16 cellular contexts compared by ENCODE assay signal in the genomic region with DNA sequence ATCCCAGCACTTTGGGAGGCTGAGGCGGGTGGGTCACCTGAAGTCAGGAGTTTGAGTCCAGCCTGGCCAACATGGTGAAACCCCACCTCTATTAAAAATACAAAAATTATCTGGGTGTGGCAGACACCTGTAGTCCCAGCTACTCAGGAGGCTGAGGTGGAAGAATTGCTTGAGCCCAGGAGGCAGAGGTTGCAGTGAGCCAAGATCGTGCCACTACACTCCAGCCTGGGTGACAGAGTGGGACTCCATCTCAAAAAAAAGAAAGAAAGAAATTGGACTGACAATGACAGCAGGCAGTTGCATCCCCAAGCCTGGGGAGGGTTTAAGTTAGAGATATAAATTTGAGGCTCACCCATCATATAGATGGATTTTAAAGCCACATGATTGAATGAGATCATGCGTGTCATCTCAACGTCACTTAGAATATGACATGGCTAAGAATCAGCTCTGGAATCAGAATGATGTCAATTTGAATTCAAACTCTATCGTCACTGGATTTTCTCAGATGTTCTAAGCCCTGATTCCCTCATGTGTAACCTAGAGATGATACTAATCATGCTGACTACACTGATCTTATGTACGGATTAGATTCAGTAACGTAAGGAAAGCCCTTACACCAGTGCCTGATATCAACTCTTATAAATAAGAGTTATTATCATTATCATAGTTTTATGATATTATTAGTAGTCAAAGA.
DNase-seq lines count a peak whose midpoint lies in the region; ATAC-seq lines count a peak whose summit lies in the region.
"Had no signal": no experiment of that assay in that cellular context is flagged by ENCODE, and none has a peak within 500 bp of the region (broad histone marks: within the 10 kb centered on the region; RNA-seq: fewer than 3 reads in every experiment).

No MANE protein-coding gene starts in this region.

- H3K36me3 ChIP-seq in SK-N-MC (ENCODE audit: insufficient read depth, low read length), result no peaks in the 10 kb centered on the region
- H3K36me3 ChIP-seq: HAP-1, ovary, sigmoid colon, uterus had no signal

- H3K9me3 ChIP-seq in SK-N-MC (ENCODE audit: low read depth, low read length), result no peaks in the 10 kb centered on the region
- H3K9me3 ChIP-seq: HAP-1, ovary, uterus had no signal

- no peak overlapping the region for H3K9ac ChIP-seq in SK-N-MC (ENCODE audit: insufficient read length)

- no peak overlapping the region for H3K4me3 Mint-ChIP-seq in stimulated activated naive CD8-positive, alpha-beta T cell treated with anti-CD3 and anti-CD28 coated beads, Interleukin-15, Interleukin-2, amounts not matched to agents 100 ng/mL and 50 ng/mL, for 24 hours
- no peak overlapping the region for H3K4me3 Mint-ChIP-seq in memory B cell
- no peak overlapping the region for H3K4me3 Mint-ChIP-seq in T-helper 2 cell treated with Interferon-gamma antibody and Interleukin-4, amounts not matched to agents 5 μg/mL and 100 μg/mL, for 36 hours
- H3K4me3 Mint-ChIP-seq: activated naive CD8-positive, alpha-beta T cell had no signal

- H3K27me3 Mint-ChIP-seq in stimulated activated naive CD8-positive, alpha-beta T cell treated with anti-CD3 and anti-CD28 coated beads, Interleukin-15, Interleukin-2, amounts not matched to agents 100 ng/mL and 50 ng/mL, for 24 hours, result no peaks in the 10 kb centered on the region
- H3K27me3 Mint-ChIP-seq in memory B cell, result no peaks in the 10 kb centered on the region
- no peaks in the 10 kb centered on the region for H3K27me3 Mint-ChIP-seq in T-helper 2 cell treated with Interferon-gamma antibody and Interleukin-4, amounts not matched to agents 5 μg/mL and 100 μg/mL, for 36 hours (ENCODE audit: low read depth)
- H3K27me3 Mint-ChIP-seq: activated naive CD8-positive, alpha-beta T cell had no signal

- H3K4me3 ChIP-seq in SK-N-MC, result no peak overlapping the region
- H3K4me3 ChIP-seq: HAP-1, ovary, sigmoid colon, uterus had no signal

- H3K27ac ChIP-seq in SK-N-MC, result 0 out of 2 replicates have a peak overlapping the region, but pooled peaks have one; percentile 84
- H3K27ac ChIP-seq: ovary, uterus had no signal

- H3K36me3 Mint-ChIP-seq in stimulated activated naive CD8-positive, alpha-beta T cell treated with anti-CD3 and anti-CD28 coated beads, Interleukin-15, Interleukin-2, amounts not matched to agents 100 ng/mL and 50 ng/mL, for 24 hours (ENCODE audit: low read depth), result no peaks in the 10 kb centered on the region
- H3K36me3 Mint-ChIP-seq in memory B cell, result peaks cover 10% of the 10 kb centered on the region
- H3K36me3 Mint-ChIP-seq in T-helper 2 cell treated with Interferon-gamma antibody and Interleukin-4, amounts not matched to agents 5 μg/mL and 100 μg/mL, for 36 hours (ENCODE audit: low read depth), result peaks cover 12% of the 10 kb centered on the region
- H3K36me3 Mint-ChIP-seq: activated naive CD8-positive, alpha-beta T cell had no signal

- peaks cover 58% of the 10 kb centered on the region for H3K4me1 Mint-ChIP-seq in stimulated activated naive CD8-positive, alpha-beta T cell treated with anti-CD3 and anti-CD28 coated beads, Interleukin-15, Interleukin-2, amounts not matched to agents 100 ng/mL and 50 ng/mL, for 24 hours (ENCODE audit: low read depth)
- H3K4me1 Mint-ChIP-seq in memory B cell, result peaks cover 30% of the 10 kb centered on the region
- H3K4me1 Mint-ChIP-seq in T-helper 2 cell treated with Interferon-gamma antibody and Interleukin-4, amounts not matched to agents 5 μg/mL and 100 μg/mL, for 36 hours (ENCODE audit: low read depth), result peaks cover 42% of the 10 kb centered on the region

- DNase-seq in stimulated activated naive CD8-positive, alpha-beta T cell treated with anti-CD3 and anti-CD28 coated beads, Interleukin-15, Interleukin-2, amounts not matched to agents 100 U/mL and 50 U/mL, for 24 hours, result no peak
- no peak for DNase-seq in SK-N-MC (ENCODE audit: low read depth, low spot score)
- DNase-seq in memory B cell (ENCODE audit: low spot score in 2 of 2), result no peak
- DNase-seq in T-helper 2 cell treated with Interferon-gamma antibody and Interleukin-4, amounts not matched to agents 5 μg/mL and 100 μg/mL, for 36 hours (ENCODE audit: low spot score), result no peak
- DNase-seq in DMS153 treated with DMSO at 0.1 percent for 48 hours (lab: John Stamatoyannopoulos, UW; ENCODE audit: unreplicated experiment), result no peak
- DNase-seq: activated CD4-positive, CD25-positive, alpha-beta regulatory T cell; dermis blood vessel endothelial cell; NCI-H524 treated with DMSO at 0.1 percent for 48 hours; ovary; sigmoid colon; uterus had no signal

- H3K27ac Mint-ChIP-seq in stimulated activated naive CD8-positive, alpha-beta T cell treated with anti-CD3 and anti-CD28 coated beads, Interleukin-15, Interleukin-2, amounts not matched to agents 100 ng/mL and 50 ng/mL, for 24 hours, result peak overlapping the region; percentile 97
- peak overlapping the region; percentile 7 for H3K27ac Mint-ChIP-seq in memory B cell
- H3K27ac Mint-ChIP-seq in T-helper 2 cell treated with Interferon-gamma antibody and Interleukin-4, amounts not matched to agents 5 μg/mL and 100 μg/mL, for 36 hours, result no peak overlapping the region

- ATAC-seq in stimulated activated naive CD8-positive, alpha-beta T cell treated with anti-CD3 and anti-CD28 coated beads, Interleukin-15, Interleukin-2, amounts not matched to agents 100 U/mL and 50 U/mL, for 24 hours, result no peak
- ATAC-seq in memory B cell (ENCODE audit: low read depth) (no peak), GM18858 (IDR thresholded peaks at IDR 0.05; ENCODE audit: unreplicated experiment) (no peak), esophagus mucosa (no peak)

- no peaks in the 10 kb centered on the region for H3K9me3 Mint-ChIP-seq in stimulated activated naive CD8-positive, alpha-beta T cell treated with anti-CD3 and anti-CD28 coated beads, Interleukin-15, Interleukin-2, amounts not matched to agents 100 ng/mL and 50 ng/mL, for 24 hours
- peaks cover 9% of the 10 kb centered on the region for H3K9me3 Mint-ChIP-seq in memory B cell
- no peaks in the 10 kb centered on the region for H3K9me3 Mint-ChIP-seq in T-helper 2 cell treated with Interferon-gamma antibody and Interleukin-4, amounts not matched to agents 5 μg/mL and 100 μg/mL, for 36 hours
